19 cellular contexts compared by ENCODE assay signal in genomic region chr1:19512545-19512944, GRCh38. TPM values are rescaled to one million over a fixed set of nuclear protein-coding genes. Genes with fewer than 3 reads are reported as not detected.
DNase-seq lines count a peak whose midpoint lies in the region; ATAC-seq and TF ChIP-seq lines count a peak whose summit lies in the region.
"Had no signal": no experiment of that assay in that cellular context is flagged by ENCODE, and none has a peak within 500 bp of the region (broad histone marks: within the 10 kb centered on the region; RNA-seq: fewer than 3 reads in every experiment).

No MANE protein-coding gene starts in this region.

- peaks cover 2% of the 10 kb centered on the region for H3K36me3 Mint-ChIP-seq in stimulated activated memory B cell treated with anti-CD40 and anti-IgM and Interleukin-4, amounts not matched to agents 10 μg/mL and 1 μg/mL and 100 μg/mL, for 72 hours
- no peaks in the 10 kb centered on the region for H3K36me3 Mint-ChIP-seq in WTC11
- H3K36me3 Mint-ChIP-seq: activated naive CD8-positive, alpha-beta T cell treated with anti-CD3 and anti-CD28 coated beads, Interleukin-2, amount 10 ng/mL, durations not matched to agents 7 days and 5 days had no signal

- no peaks in the 10 kb centered on the region for H3K9me3 ChIP-seq in stomach
- H3K9me3 ChIP-seq: HAP-1, testis had no signal

- TF ChIP-seq EP300 in stomach (IDR thresholded peaks at IDR 0.05) = no peak

- TF ChIP-seq POLR2A in stomach (IDR thresholded peaks at IDR 0.05) = no peak

- no peak overlapping the region for H3K27ac ChIP-seq in stomach

- intact Hi-C loops in stomach (cut with DNase I; ENCODE audit: low total_unique reads) = no loop called here

- no peak for TF ChIP-seq CTCF in fibroblast of pulmonary artery (IDR thresholded peaks at IDR 0.05; ENCODE audit: low read length, missing control alignments)
- no peak for TF ChIP-seq CTCF in stomach (IDR thresholded peaks at IDR 0.05)
- TF ChIP-seq CTCF in WTC11 (IDR thresholded peaks at IDR 0.05) = no peak

- no peaks in the 10 kb centered on the region for H3K27me3 Mint-ChIP-seq in stimulated activated memory B cell treated with anti-CD40 and anti-IgM and Interleukin-4, amounts not matched to agents 10 μg/mL and 1 μg/mL and 100 μg/mL, for 72 hours
- H3K27me3 Mint-ChIP-seq in WTC11 (ENCODE audit: low read depth) = peaks cover 2% of the 10 kb centered on the region; the same call in 1 of the 2 replicates
- H3K27me3 Mint-ChIP-seq: activated naive CD8-positive, alpha-beta T cell treated with anti-CD3 and anti-CD28 coated beads, Interleukin-2, amount 10 ng/mL, durations not matched to agents 7 days and 5 days had no signal

- DNase-seq in HS-5 (ENCODE audit: low read depth) (peak; percentile 22), amniotic epithelial cell (ENCODE audit: low read depth) (peak; percentile 49), fibroblast of pulmonary artery (ENCODE audit: low read depth) (peak; percentile 48), stomach (no peak), WTC11 (ENCODE audit: low spot score) (no peak), AG08396 (ENCODE audit: low spot score) (no peak)
- DNase-seq: activated CD4-positive, alpha-beta T cell treated with anti-CD3 and anti-CD28 coated beads, Interleukin-2, amount 50 U/mL, for 4 hours; activated naive CD8-positive, alpha-beta T cell treated with anti-CD3 and anti-CD28 coated beads, Interleukin-2, amount 10 ng/mL, durations not matched to agents 7 days and 5 days; activated T-cell treated with anti-CD3 and anti-CD28 coated beads, Interleukin-2, amount 50 U/mL, for 72 hours; central memory CD4-positive, alpha-beta T cell; effector CD8-positive, alpha-beta T cell; left colon; NCI-H1436 treated with DMSO at 0.1 percent for 48 hours; SW 1271; testis had no signal

- 37 to 51% (median 45%) methylated on average over 2 of the region's 2 CpGs for WGBS in stomach, 5 donors

- peaks cover 2% of the 10 kb centered on the region for H3K9me3 Mint-ChIP-seq in stimulated activated memory B cell treated with anti-CD40 and anti-IgM and Interleukin-4, amounts not matched to agents 10 μg/mL and 1 μg/mL and 100 μg/mL, for 72 hours
- peaks cover 9% of the 10 kb centered on the region for H3K9me3 Mint-ChIP-seq in WTC11

- peaks cover 54% of the 10 kb centered on the region for H3K4me1 Mint-ChIP-seq in stimulated activated memory B cell treated with anti-CD40 and anti-IgM and Interleukin-4, amounts not matched to agents 10 μg/mL and 1 μg/mL and 100 μg/mL, for 72 hours
- H3K4me1 Mint-ChIP-seq in WTC11 = no peaks in the 10 kb centered on the region

- H3K27me3 ChIP-seq in stomach = no peaks in the 10 kb centered on the region
- H3K27me3 ChIP-seq: BLaER1 treated with 17β-estradiol and CSF1 and Interleukin-3, amounts not matched to agents 10 nM and 100 nM; testis had no signal

- POLR2A ChIA-PET in WTC11 (lab: Charles Lee) = no interaction called here

- H3K4me3 Mint-ChIP-seq in stimulated activated memory B cell treated with anti-CD40 and anti-IgM and Interleukin-4, amounts not matched to agents 10 μg/mL and 1 μg/mL and 100 μg/mL, for 72 hours = no peak overlapping the region
- H3K4me3 Mint-ChIP-seq in WTC11 = no peak overlapping the region
- H3K4me3 Mint-ChIP-seq: activated naive CD8-positive, alpha-beta T cell treated with anti-CD3 and anti-CD28 coated beads, Interleukin-2, amount 10 ng/mL, durations not matched to agents 7 days and 5 days; activated T-cell treated with anti-CD3 and anti-CD28 coated beads, Interleukin-2, amount 50 U/mL, for 72 hours had no signal

- no peak for ATAC-seq in stimulated activated memory B cell treated with anti-CD40 and anti-IgM and Interleukin-4, amounts not matched to agents 10 μg/mL and 1 μg/mL and 100 μg/mL, for 72 hours
- ATAC-seq in WTC11 = no peak
- ATAC-seq: activated T-cell treated with anti-CD3 and anti-CD28 coated beads, Interleukin-2, amount 50 U/mL, for 72 hours; left colon had no signal

- peaks cover 7 to 9% (median 8%) of the 10 kb centered on the region in 4 donors for H3K4me1 ChIP-seq in stomach
- H3K4me1 ChIP-seq: HAP-1 had no signal

- H3K27ac Mint-ChIP-seq in stimulated activated memory B cell treated with anti-CD40 and anti-IgM and Interleukin-4, amounts not matched to agents 10 μg/mL and 1 μg/mL and 100 μg/mL, for 72 hours = peak overlapping the region; percentile 51
- H3K27ac Mint-ChIP-seq in WTC11 = no peak overlapping the region
- H3K27ac Mint-ChIP-seq: activated naive CD8-positive, alpha-beta T cell treated with anti-CD3 and anti-CD28 coated beads, Interleukin-2, amount 10 ng/mL, durations not matched to agents 7 days and 5 days; activated T-cell treated with anti-CD3 and anti-CD28 coated beads, Interleukin-2, amount 50 U/mL, for 72 hours had no signal

- H3K36me3 ChIP-seq in stomach = no peaks in the 10 kb centered on the region
- H3K36me3 ChIP-seq: BLaER1 treated with 17β-estradiol and CSF1 and Interleukin-3, amounts not matched to agents 10 nM and 100 nM; HAP-1 had no signal

- no peak overlapping the region for H3K4me3 ChIP-seq in fibroblast of pulmonary artery (replicated peaks; ENCODE audit: low read depth, low read length)
- H3K4me3 ChIP-seq in stomach = no peak overlapping the region
- H3K4me3 ChIP-seq: BLaER1 treated with 17β-estradiol and CSF1 and Interleukin-3, amounts not matched to agents 10 nM and 100 nM; HAP-1; skin epidermis; testis had no signal

- CTCF ChIA-PET in WTC11 (lab: Charles Lee) = interaction anchor here (2.2 kb wide), 1 partner anchor 70 kb away, joined by 7 read pairs; no protein-coding TSS in a partner anchor

TF ChIP-seq in WTC11, 78 proteins besides CTCF, POLR2A, EP300 and RAD21 (continues in another document):
- TF ChIP-seq ATF3 (CRISPR knock-in tag; conservative IDR thresholded peaks at IDR 0.05) = no peak
- TF ChIP-seq ETV6 (CRISPR knock-in tag; IDR thresholded peaks at IDR 0.05) = no peak
- no peak for TF ChIP-seq E2F4 (CRISPR knock-in tag; IDR thresholded peaks at IDR 0.05; ENCODE audit: borderline replicate concordance, low read depth)
- TF ChIP-seq FOXK1 (CRISPR knock-in tag; IDR thresholded peaks at IDR 0.05) = no peak
- TF ChIP-seq ZNF425 (CRISPR knock-in tag; conservative IDR thresholded peaks at IDR 0.05) = no peak
- TF ChIP-seq TEAD4 (CRISPR knock-in tag; IDR thresholded peaks at IDR 0.05) = no peak
- no peak for TF ChIP-seq ZNF219 (CRISPR knock-in tag; IDR thresholded peaks at IDR 0.05; ENCODE audit: borderline replicate concordance)
- TF ChIP-seq ZNF281 (CRISPR knock-in tag; IDR thresholded peaks at IDR 0.05) = no peak

RNA-seq across cellular contexts. Expression of gene CAPZB, which starts 27.2 kb away (rescaled TPM):
- total RNA-seq in stomach = 100 to 1,000 TPM in 3 of 5 donors, 10 to 100 TPM in 2; 84.9 to 246 (median 112) TPM
- 100 to 1,000 TPM; 188 to 345 (median 256) TPM for polyA plus RNA-seq in stomach
- 348 to 380 TPM (median 363 TPM) in 3 replicates for total RNA-seq in WTC11 (2021)

Comparison
In these comparisons a context has a peak if more than half of its experiments do, and no peak if none do; other contexts are left out.
1. DNase-seq: peak in HS-5 (single experiment), amniotic epithelial cell (single experiment) and fibroblast of pulmonary artery (single experiment); none in stomach (single experiment), WTC11 (single experiment) and AG08396 (single experiment).